Comparison of ENCODE assay signal across 24 cellular contexts in genomic region chr11:25949918-25950317, GRCh38.
"Had no signal": no experiment of that assay in that cellular context is flagged by ENCODE, and none has a peak within 500 bp of the region (broad histone marks: within the 10 kb centered on the region; RNA-seq: fewer than 3 reads in every experiment).

No MANE protein-coding gene starts in this region.

- H3K4me1 ChIP-seq: parathyroid adenoma, psoas muscle, right lobe of liver, sigmoid colon, stomach, thyroid gland, tibial nerve, upper lobe of left lung, vagina had no signal

- ATAC-seq: psoas muscle; right cardiac atrium; right lobe of liver; stimulated activated effector memory CD8-positive, alpha-beta T cell treated with anti-CD3 and anti-CD28 coated beads, Interleukin-12 subunit alpha, Interleukin-12 subunit beta, amount 100 ng/mL, for 72 hours; stimulated activated naive B cell treated with anti-CD40 and anti-IgM and Interleukin-4, amounts not matched to agents 10 μg/mL and 1 μg/mL and 100 μg/mL, for 72 hours had no signal

- H3K9me3 ChIP-seq: ovary, psoas muscle, right lobe of liver, sigmoid colon, stomach, thoracic aorta, thyroid gland, upper lobe of left lung, vagina had no signal

- H2AFZ ChIP-seq: neural progenitor cell, parathyroid adenoma had no signal

- H3K27ac ChIP-seq: neural progenitor cell, ovary, parathyroid adenoma, psoas muscle, right lobe of liver, sigmoid colon, stomach, thoracic aorta, thyroid gland, tibial nerve, upper lobe of left lung, vagina had no signal

- H3K36me3 ChIP-seq: neural progenitor cell, ovary, right lobe of liver, sigmoid colon, stomach, thoracic aorta, thyroid gland, tibial nerve, upper lobe of left lung, vagina had no signal

- H3K4me2 ChIP-seq: neural progenitor cell had no signal

- H3K4me3 ChIP-seq: neural progenitor cell, ovary, psoas muscle, right lobe of liver, sigmoid colon, stomach, thoracic aorta, thyroid gland, tibial nerve, upper lobe of left lung, vagina had no signal

- H3K79me2 ChIP-seq: parathyroid adenoma had no signal

- DNase-seq: occipital lobe; ovary; posterior cingulate gyrus; psoas muscle; right cardiac atrium; right lobe of liver; sigmoid colon; small intestine; stimulated activated CD4-positive, alpha-beta T cell treated with anti-CD3 and anti-CD28 coated beads, Interleukin-15, amount 100 ng/mL, for 24 hours; stimulated activated CD4-positive, alpha-beta T cell treated with anti-CD3 and anti-CD28 coated beads, Interleukin-2, amount 100 ng/mL, for 24 hours; stimulated activated CD4-positive, alpha-beta T cell treated with anti-CD3 and anti-CD28 coated beads, Interleukin-2, amount 100 ng/mL, for 48 hours; stimulated activated CD4-positive, alpha-beta T cell treated with anti-CD3 and anti-CD28 coated beads, Interleukin-4, amount 100 ng/mL, for 24 hours; stimulated activated naive B cell treated with anti-CD40 and anti-IgM and Interleukin-4, amounts not matched to agents 10 μg/mL and 1 μg/mL and 100 μg/mL, for 72 hours; stimulated activated naive CD4-positive, alpha-beta T cell treated with Interleukin-2 at 50 U/mL for 16 hours; stomach; thyroid gland; trophoblast cell; upper lobe of left lung had no signal

- H3K27me3 ChIP-seq: neural progenitor cell, ovary, right lobe of liver, sigmoid colon, stomach, thyroid gland, tibial nerve, upper lobe of left lung, vagina had no signal

- H3K9ac ChIP-seq: neural progenitor cell, parathyroid adenoma had no signal
